29 cellular contexts compared by ENCODE assay signal in genomic region chr5:43891112-43891511, GRCh38.
DNase-seq lines count a peak whose midpoint lies in the region; ATAC-seq, FAIRE-seq and TF ChIP-seq lines count a peak whose summit lies in the region.
"Had no signal": no experiment of that assay in that cellular context is flagged by ENCODE, and none has a peak within 500 bp of the region (broad histone marks: within the 10 kb centered on the region; RNA-seq: fewer than 3 reads in every experiment).

No MANE protein-coding gene starts in this region.

- no peak for FAIRE-seq in pancreas (lab: Jason Lieb, UNC)
- FAIRE-seq: GM12878, H1 had no signal

- peak; percentile 53 to 79 (median 67) for ATAC-seq in pancreas
- ATAC-seq in GM19351 (IDR thresholded peaks at IDR 0.05; ENCODE audit: unreplicated experiment): no peak
- ATAC-seq: GM12878, HCT116, PC-3 had no signal

- intact Hi-C loops in pancreas (cut with DNase I): no loop called here

- 35 to 57% methylated on average over 1 of the region's 1 CpG for WGBS in pancreas, 2 donors

- DNase-seq in HS-5 (ENCODE audit: low read depth) (peak; percentile 18), fibroblast of mammary gland (ENCODE audit: low read depth) (peak; percentile 30), pancreas (peak in 2 of 6 donors; percentile 9 to 33), UCSD-AML1 (lab: John Stamatoyannopoulos, UW; ENCODE audit: unreplicated experiment) (no peak), NCI-H2171 treated with DMSO at 0.1 percent for 48 hours (lab: John Stamatoyannopoulos, UW) (no peak)
- DNase-seq in activated effector memory CD4-positive, alpha-beta T cell treated with Interleukin-2 at 50 U/mL for 16 hours: no peak
- DNase-seq: AML-193; CD4-positive, alpha-beta T cell; DMS79; EL; GDM1; KG1; MG63; NCI-H1105 treated with DMSO at 0.1 percent for 48 hours; NCI-H146; NCI-H1930; NCI-H2107; NCI-H446; NCI-H524 treated with DMSO at 0.1 percent for 48 hours; NCI-H82; NK-92 treated with Interleukin-12 subunit alpha and Interleukin-12 subunit beta, amount 100 ng/mL, for 24 hours; PC-3; SK-N-SH; SW 1271 had no signal

- no peaks in the 10 kb centered on the region for H3K36me3 ChIP-seq in pancreas
- H3K36me3 ChIP-seq: BLaER1 treated with 17β-estradiol and CSF1 and Interleukin-3, amounts not matched to agents 10 nM and 100 nM; MG63 had no signal

- TF ChIP-seq CTCF in fibroblast of mammary gland (conservative IDR thresholded peaks at IDR 0.05; ENCODE audit: control insufficient read depth, insufficient read depth, low read depth, low read length) (no peak), pancreas (IDR thresholded peaks at IDR 0.05) (no peak)

- H3K27ac ChIP-seq in pancreas: peak overlapping the region in 2 of 4 donors; percentile 34 to 52
- H3K27ac ChIP-seq: BLaER1 treated with 17β-estradiol and CSF1 and Interleukin-3, amounts not matched to agents 10 nM and 100 nM had no signal

- H3K9me3 ChIP-seq in pancreas: no peaks in the 10 kb centered on the region
- H3K9me3 ChIP-seq: BLaER1 treated with 17β-estradiol and CSF1 and Interleukin-3, amounts not matched to agents 10 nM and 100 nM; MG63; SK-N-SH had no signal

- H3K4me1 ChIP-seq in pancreas: peaks cover 0 to 7% (median 4%) of the 10 kb centered on the region in 3 donors
- H3K4me1 ChIP-seq: BLaER1 treated with 17β-estradiol and CSF1 and Interleukin-3, amounts not matched to agents 10 nM and 100 nM had no signal

- H3K27me3 ChIP-seq in pancreas: no peaks in the 10 kb centered on the region
- H3K27me3 ChIP-seq: BLaER1 treated with 17β-estradiol and CSF1 and Interleukin-3, amounts not matched to agents 10 nM and 100 nM; MG63 had no signal

- H3K4me3 ChIP-seq in fibroblast of mammary gland (ENCODE audit: control insufficient read depth, low read depth, low read length) (no peak overlapping the region), pancreas (no peak overlapping the region)
- H3K4me3 ChIP-seq: BLaER1 treated with 17β-estradiol and CSF1 and Interleukin-3, amounts not matched to agents 10 nM and 100 nM; GM12878; MG63 had no signal

Comparison
In these comparisons a context has a peak if more than half of its experiments do, and no peak if none do; other contexts are left out.
1. DNase-seq: peak in HS-5 (single experiment) and fibroblast of mammary gland (single experiment); none in UCSD-AML1 (single experiment), NCI-H2171 treated with DMSO at 0.1 percent for 48 hours (single experiment) and activated effector memory CD4-positive, alpha-beta T cell treated with Interleukin-2 at 50 U/mL for 16 hours (single experiment).